Comparison of ENCODE assay signal across 35 cellular contexts in the genomic region with DNA sequence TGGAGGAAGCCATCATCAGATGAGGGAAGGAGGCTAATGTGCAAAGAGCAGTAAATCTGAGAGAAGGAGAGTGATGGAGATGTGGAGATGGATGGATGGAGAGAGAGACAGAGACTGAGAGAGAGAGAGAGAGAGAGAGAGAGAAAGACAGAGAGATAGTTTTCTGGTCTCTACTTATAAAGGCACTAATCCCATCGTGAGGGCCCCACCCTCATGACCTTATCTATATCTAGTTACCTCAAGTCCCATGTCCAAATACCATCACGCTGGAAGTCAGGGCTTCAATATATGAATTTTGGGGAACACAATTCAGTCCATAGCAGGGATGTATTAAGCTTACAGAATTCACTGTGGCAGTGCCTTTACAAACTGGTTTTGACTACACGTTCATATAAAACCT. TPM values are rescaled to one million over a fixed set of nuclear protein-coding genes. Genes with fewer than 3 reads are reported as not detected.
"Had no signal": no experiment of that assay in that cellular context is flagged by ENCODE, and none has a peak within 500 bp of the region (broad histone marks: within the 10 kb centered on the region; RNA-seq: fewer than 3 reads in every experiment).

No MANE protein-coding gene starts in this region.

- H3K4me2 ChIP-seq: KMS-11 had no signal

- H3K27me3 ChIP-seq: MG63 had no signal

- H3K36me3 ChIP-seq: MG63 had no signal

- H3K9ac ChIP-seq: KMS-11 had no signal

- H3K4me3 ChIP-seq: MG63 had no signal

- DNase-seq: Kasumi-1, MG63, MM.1S, MV-4-11, NCI-H1048, NCI-H1092, NCI-H1092 treated with DMSO at 0.1 percent for 48 hours, NCI-H1105, NCI-H1105 treated with DMSO at 0.1 percent for 48 hours, NCI-H1417, NCI-H1417 treated with DMSO at 0.1 percent for 48 hours, NCI-H1436, NCI-H1436 treated with DMSO at 0.1 percent for 48 hours, NCI-H146, NCI-H1694, NCI-H1694 treated with DMSO at 0.1 percent for 48 hours, NCI-H187, NCI-H187 treated with DMSO at 0.1 percent for 48 hours, NCI-H1930, NCI-H2029, NCI-H2029 treated with DMSO at 0.1 percent for 48 hours, NCI-H2081, NCI-H2081 treated with DMSO at 0.1 percent for 48 hours, NCI-H2107, NCI-H2171, NCI-H2171 treated with DMSO at 0.1 percent for 48 hours, NCI-H2227 treated with DMSO at 0.1 percent for 48 hours, NCI-H226, NCI-H345, NCI-H446, NCI-H446 treated with DMSO at 0.1 percent for 48 hours, NCI-H510A had no signal

- H3K27ac ChIP-seq: KMS-11 had no signal

RNA-seq across cellular contexts. Expression of a gene that starts 21.2 kb away (rescaled TPM):
- total RNA-seq: MCF 10A, NCI-H460 had no signal
